1 cellular context compared by ENCODE assay signal in the genomic region with DNA sequence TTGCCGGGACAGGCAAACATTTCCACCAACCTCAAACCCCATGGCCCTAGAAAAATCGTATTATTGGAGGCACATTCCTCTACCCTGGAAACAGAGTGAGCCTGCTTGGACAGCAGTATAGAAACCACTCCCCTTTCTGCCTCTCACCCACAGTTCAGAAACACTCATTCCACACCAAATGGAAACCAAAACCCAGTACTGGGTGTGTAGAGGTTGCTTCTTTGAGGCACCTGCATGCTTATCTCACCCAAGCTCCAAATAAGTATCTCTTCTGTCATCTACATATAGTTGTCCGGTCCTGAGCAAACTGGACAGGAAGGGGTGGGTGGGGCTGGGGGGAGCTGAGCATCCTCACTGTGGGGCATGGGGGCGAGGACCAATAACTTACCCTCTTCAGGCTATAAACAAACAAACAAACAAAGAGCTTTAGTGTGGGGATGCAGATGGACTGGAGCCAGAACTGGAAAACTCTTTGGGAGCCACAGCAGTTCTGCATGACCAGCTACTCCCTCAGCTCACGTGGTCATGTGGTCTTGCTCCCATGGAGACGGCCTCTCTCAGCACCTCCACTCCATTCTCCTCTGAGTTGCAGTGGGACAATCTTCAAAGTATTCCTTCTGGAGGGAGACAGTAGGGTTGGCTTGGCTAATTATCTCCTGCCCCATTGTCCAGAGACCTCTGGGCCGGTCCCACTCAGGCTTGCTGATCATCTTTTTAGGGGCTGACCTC.
TF ChIP-seq lines count a peak whose summit lies in the region.

No MANE protein-coding gene starts in this region.

TF ChIP-seq in GM12878, 131 proteins besides CTCF, POLR2A, EP300 and RAD21:
- TF ChIP-seq IKZF2 (IDR thresholded peaks at IDR 0.05) (peak; percentile 48 to 56; a peak in 3 of 4 replicates), EED (IDR thresholded peaks at IDR 0.05; ENCODE audit: low read depth) (peak; percentile 53; the same call in 1 of the 2 replicates), MTA2 (IDR thresholded peaks at IDR 0.05; ENCODE audit: low read depth) (no peak), PAX8 (IDR thresholded peaks at IDR 0.05) (no peak), ZBED1 (IDR thresholded peaks at IDR 0.05; ENCODE audit: borderline replicate concordance) (0 out of 2 replicates have a peak, but pooled peaks have one; percentile 30), JUNB (IDR thresholded peaks at IDR 0.05) (peak; percentile 53; the same call in 1 of the 2 replicates), RUNX3 (IDR thresholded peaks at IDR 0.05; ENCODE audit: low read length) (peak; percentile 78), IRF4 (IDR thresholded peaks at IDR 0.05; ENCODE audit: low read depth, low read length) (peak; percentile 67; the same call in 1 of the 2 replicates), BCL11A (IDR thresholded peaks at IDR 0.05; ENCODE audit: low read depth, low read length) (no peak), RELA (IDR thresholded peaks at IDR 0.05; ENCODE audit: borderline replicate concordance, partially characterized antibody) (no peak), CBX3 (IDR thresholded peaks at IDR 0.05; ENCODE audit: borderline replicate concordance, low read depth) (no peak), EZH2 (IDR thresholded peaks at IDR 0.05; ENCODE audit: borderline replicate concordance, control insufficient read depth, low read depth, low read length) (no peak), SP1 (IDR thresholded peaks at IDR 0.05; ENCODE audit: low read depth, low read length) (peak; percentile 43), TCF12 (IDR thresholded peaks at IDR 0.05; ENCODE audit: low read depth, low read length) (0 out of 2 replicates have a peak, but pooled peaks have one; percentile 22), ATF7 (IDR thresholded peaks at IDR 0.05; ENCODE audit: low read depth) (0 out of 2 replicates have a peak, but pooled peaks have one; percentile 11), PAX5 (IDR thresholded peaks at IDR 0.05; ENCODE audit: borderline replicate concordance, low read depth, low read length) (0 out of 2 replicates have a peak, but pooled peaks have one; percentile 9), ZNF24 (IDR thresholded peaks at IDR 0.05) (0 out of 2 replicates have a peak, but pooled peaks have one; percentile 10), JUND (IDR thresholded peaks at IDR 0.05; ENCODE audit: low read depth, low read length) (peak; percentile 53; the same call in 1 of the 2 replicates), BHLHE40 (IDR thresholded peaks at IDR 0.05; ENCODE audit: borderline replicate concordance in 1 of 2, low read depth in 2 of 2, low read length in 1 of 2) (peak; percentile 59; a peak in 2 of 4 replicates), CREB1 (IDR thresholded peaks at IDR 0.05; ENCODE audit: low read depth) (no peak), RAD51 (IDR thresholded peaks at IDR 0.05) (peak; percentile 74), CREM (IDR thresholded peaks at IDR 0.05; ENCODE audit: low read depth) (0 out of 2 replicates have a peak, but pooled peaks have one; percentile 35)
- TF ChIP-seq, protein P1, sequence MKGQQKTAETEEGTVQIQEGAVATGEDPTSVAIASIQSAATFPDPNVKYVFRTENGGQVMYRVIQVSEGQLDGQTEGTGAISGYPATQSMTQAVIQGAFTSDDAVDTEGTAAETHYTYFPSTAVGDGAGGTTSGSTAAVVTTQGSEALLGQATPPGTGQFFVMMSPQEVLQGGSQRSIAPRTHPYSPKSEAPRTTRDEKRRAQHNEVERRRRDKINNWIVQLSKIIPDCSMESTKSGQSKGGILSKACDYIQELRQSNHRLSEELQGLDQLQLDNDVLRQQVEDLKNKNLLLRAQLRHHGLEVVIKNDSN (IDR thresholded peaks at IDR 0.05; ENCODE audit: borderline replicate concordance, extremely low read length, insufficient read depth, low read depth, low read length), result peak; percentile 48
- TF ChIP-seq, protein P2, sequence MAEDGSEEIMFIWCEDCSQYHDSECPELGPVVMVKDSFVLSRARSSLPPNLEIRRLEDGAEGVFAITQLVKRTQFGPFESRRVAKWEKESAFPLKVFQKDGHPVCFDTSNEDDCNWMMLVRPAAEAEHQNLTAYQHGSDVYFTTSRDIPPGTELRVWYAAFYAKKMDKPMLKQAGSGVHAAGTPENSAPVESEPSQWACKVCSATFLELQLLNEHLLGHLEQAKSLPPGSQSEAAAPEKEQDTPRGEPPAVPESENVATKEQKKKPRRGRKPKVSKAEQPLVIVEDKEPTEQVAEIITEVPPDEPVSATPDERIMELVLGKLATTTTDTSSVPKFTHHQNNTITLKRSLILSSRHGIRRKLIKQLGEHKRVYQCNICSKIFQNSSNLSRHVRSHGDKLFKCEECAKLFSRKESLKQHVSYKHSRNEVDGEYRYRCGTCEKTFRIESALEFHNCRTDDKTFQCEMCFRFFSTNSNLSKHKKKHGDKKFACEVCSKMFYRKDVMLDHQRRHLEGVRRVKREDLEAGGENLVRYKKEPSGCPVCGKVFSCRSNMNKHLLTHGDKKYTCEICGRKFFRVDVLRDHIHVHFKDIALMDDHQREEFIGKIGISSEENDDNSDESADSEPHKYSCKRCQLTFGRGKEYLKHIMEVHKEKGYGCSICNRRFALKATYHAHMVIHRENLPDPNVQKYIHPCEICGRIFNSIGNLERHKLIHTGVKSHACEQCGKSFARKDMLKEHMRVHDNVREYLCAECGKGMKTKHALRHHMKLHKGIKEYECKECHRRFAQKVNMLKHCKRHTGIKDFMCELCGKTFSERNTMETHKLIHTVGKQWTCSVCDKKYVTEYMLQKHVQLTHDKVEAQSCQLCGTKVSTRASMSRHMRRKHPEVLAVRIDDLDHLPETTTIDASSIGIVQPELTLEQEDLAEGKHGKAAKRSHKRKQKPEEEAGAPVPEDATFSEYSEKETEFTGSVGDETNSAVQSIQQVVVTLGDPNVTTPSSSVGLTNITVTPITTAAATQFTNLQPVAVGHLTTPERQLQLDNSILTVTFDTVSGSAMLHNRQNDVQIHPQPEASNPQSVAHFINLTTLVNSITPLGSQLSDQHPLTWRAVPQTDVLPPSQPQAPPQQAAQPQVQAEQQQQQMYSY (CRISPR knock-in tag; IDR thresholded peaks at IDR 0.05), result no peak
